Comparison of ENCODE assay signal across 1 cellular context in genomic region chr17:8141046-8141445, GRCh38.
TF ChIP-seq lines count a peak whose summit lies in the region.

No MANE protein-coding gene starts in this region.

TF ChIP-seq in HCT116, 20 proteins besides CTCF, POLR2A, EP300 and RAD21 (continued from another document):
- TF ChIP-seq REST (IDR thresholded peaks at IDR 0.05; ENCODE audit: low read depth) (no peak), ZFX (IDR thresholded peaks at IDR 0.05) (no peak), ZBTB33 (IDR thresholded peaks at IDR 0.05; ENCODE audit: extremely low read depth, insufficient replicate concordance, low read length) (no peak)
TF ChIP-seq in HCT116: peak in this region for 0.
